In the genomic region with DNA sequence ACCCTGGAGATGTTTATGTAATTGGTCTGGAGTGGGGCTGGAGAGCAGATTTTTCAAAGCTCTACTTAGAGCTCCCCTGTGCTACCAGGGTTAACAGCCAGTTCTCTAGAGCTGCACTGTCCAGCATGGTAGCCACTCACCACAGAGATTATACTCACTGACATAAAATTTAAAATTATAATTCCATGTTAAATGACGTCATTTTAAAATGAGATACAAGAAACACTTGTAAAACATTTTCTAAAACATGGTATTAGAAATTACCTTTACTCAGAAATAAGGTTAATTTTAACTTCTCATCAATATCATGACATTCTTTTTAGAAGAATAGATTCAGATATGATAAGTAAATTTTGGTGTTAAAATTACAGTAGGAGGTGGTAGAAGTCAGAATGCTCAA, we compare ENCODE assay signal across 1 cellular context.
A peak's percentile ranks its signal among the peaks of the same experiment; 100 is the strongest.
TF ChIP-seq lines count a peak whose summit lies in the region.

No MANE protein-coding gene starts in this region.

TF ChIP-seq in HepG2, 621 proteins besides CTCF, POLR2A, EP300 and RAD21 (continued from another document):
- TF ChIP-seq CREB1 (IDR thresholded peaks at IDR 0.05) = peak; percentile 73
- no peak for TF ChIP-seq CREB1 (CRISPR knock-in tag; IDR thresholded peaks at IDR 0.05)
TF ChIP-seq in HepG2: peak in this region for 2.
